Comparison of ENCODE assay signal across 8 cellular contexts in the genomic region with DNA sequence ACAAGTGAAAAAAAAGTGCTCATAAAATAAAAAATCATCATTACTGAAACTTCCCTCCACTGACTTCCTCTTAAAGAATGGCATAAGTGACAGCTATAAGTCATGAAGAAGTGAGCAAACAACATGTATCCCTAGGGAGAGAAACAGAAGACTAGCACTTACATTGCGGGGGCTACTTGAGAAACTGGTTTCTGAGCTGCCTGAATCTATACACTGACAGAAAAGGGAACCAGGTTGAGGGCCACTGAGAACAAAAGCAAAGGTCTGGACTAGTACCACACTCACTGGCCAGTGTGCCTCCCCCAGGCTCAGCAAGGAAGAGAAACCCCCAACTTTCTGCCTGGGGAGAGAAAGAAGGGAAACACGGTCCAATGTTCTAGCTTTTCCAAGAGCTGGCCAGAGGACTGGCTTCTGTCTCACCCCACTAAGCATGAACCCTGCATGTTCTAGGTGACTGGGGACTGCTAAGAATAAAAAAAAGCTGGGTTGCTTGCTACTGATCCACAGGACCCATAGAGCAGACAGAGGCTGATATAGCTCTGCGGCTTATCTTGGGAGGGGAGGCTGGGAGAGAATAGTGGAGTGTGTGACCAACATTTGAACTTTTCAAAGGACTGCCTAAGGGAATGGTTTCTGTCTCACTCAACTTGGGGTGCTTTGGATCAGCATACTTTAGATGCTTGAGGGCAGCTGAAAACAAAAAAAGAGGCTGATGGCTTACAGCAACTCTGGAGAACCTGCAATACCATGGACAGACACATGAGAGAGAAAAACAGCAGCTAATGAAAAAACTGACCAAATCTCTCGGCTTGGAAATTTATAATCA. TPM values are rescaled to one million over a fixed set of nuclear protein-coding genes. Genes with fewer than 3 reads are reported as not detected.
DNase-seq lines count a peak whose midpoint lies in the region; ATAC-seq and TF ChIP-seq lines count a peak whose summit lies in the region.
"Had no signal": no experiment of that assay in that cellular context is flagged by ENCODE, and none has a peak within 500 bp of the region (broad histone marks: within the 10 kb centered on the region; RNA-seq: fewer than 3 reads in every experiment).

No MANE protein-coding gene starts in this region.

- no peaks in the 10 kb centered on the region for H3K27me3 Mint-ChIP-seq in stimulated activated memory B cell treated with anti-CD40 and anti-IgM and Interleukin-4, amounts not matched to agents 10 μg/mL and 1 μg/mL and 100 μg/mL, for 72 hours

- H3K36me3 ChIP-seq in testis (ENCODE audit: low read depth, missing control alignments) = no peaks in the 10 kb centered on the region

- TF ChIP-seq CTCF in testis (IDR thresholded peaks at IDR 0.05) = no peak

- H3K36me3 Mint-ChIP-seq in stimulated activated memory B cell treated with anti-CD40 and anti-IgM and Interleukin-4, amounts not matched to agents 10 μg/mL and 1 μg/mL and 100 μg/mL, for 72 hours = peaks cover 47% of the 10 kb centered on the region

- no peaks in the 10 kb centered on the region for H3K9me3 ChIP-seq in testis

- DNase-seq in amniotic stem cell (lab: John Stamatoyannopoulos, UW) (peak; percentile 74), glomerular visceral epithelial cell (ENCODE audit: extremely low spot score) (no peak), testis (no peak)
- DNase-seq: NCI-H2171 had no signal

- intact Hi-C loops in testis (cut with DNase I; ENCODE audit: low total_unique reads) = no loop called here

- no peaks in the 10 kb centered on the region for H3K9me3 Mint-ChIP-seq in stimulated activated memory B cell treated with anti-CD40 and anti-IgM and Interleukin-4, amounts not matched to agents 10 μg/mL and 1 μg/mL and 100 μg/mL, for 72 hours

- H3K4me3 Mint-ChIP-seq in stimulated activated memory B cell treated with anti-CD40 and anti-IgM and Interleukin-4, amounts not matched to agents 10 μg/mL and 1 μg/mL and 100 μg/mL, for 72 hours = peak overlapping the region; percentile 5

- 80% methylated on average over 4 of the region's 4 CpGs for WGBS in testis, 2 donors

- H3K4me1 ChIP-seq in testis = no peaks in the 10 kb centered on the region

- H3K27ac ChIP-seq in testis = no peak overlapping the region

- no peaks in the 10 kb centered on the region for H3K27me3 ChIP-seq in testis

- peak overlapping the region; percentile 83 for H3K27ac Mint-ChIP-seq in stimulated activated memory B cell treated with anti-CD40 and anti-IgM and Interleukin-4, amounts not matched to agents 10 μg/mL and 1 μg/mL and 100 μg/mL, for 72 hours

- ATAC-seq in GM19351 (IDR thresholded peaks at IDR 0.05; ENCODE audit: unreplicated experiment) = peak; percentile 92
- peak; percentile 93 for ATAC-seq in HG03095 (IDR thresholded peaks at IDR 0.05; ENCODE audit: unreplicated experiment)
- peak; percentile 97 for ATAC-seq in stimulated activated memory B cell treated with anti-CD40 and anti-IgM and Interleukin-4, amounts not matched to agents 10 μg/mL and 1 μg/mL and 100 μg/mL, for 72 hours
- ATAC-seq in GM19328 (IDR thresholded peaks at IDR 0.05; ENCODE audit: unreplicated experiment) = no peak

- peaks cover 36% of the 10 kb centered on the region for H3K4me1 Mint-ChIP-seq in stimulated activated memory B cell treated with anti-CD40 and anti-IgM and Interleukin-4, amounts not matched to agents 10 μg/mL and 1 μg/mL and 100 μg/mL, for 72 hours

- no peak overlapping the region for H3K4me3 ChIP-seq in testis

- no peak for TF ChIP-seq POLR2A in testis (IDR thresholded peaks at IDR 0.05)

RNA-seq across cellular contexts. Expression of gene RAD18, which starts 8.1 kb away (rescaled TPM):
- 10 to 100 TPM; 18.8 to 27.0 TPM for total RNA-seq in testis
- polyA plus RNA-seq in testis (ENCODE audit: insufficient read depth, low read depth, low replicate concordance) = 7.6 TPM
